ENCODE assay signal across 14 cellular contexts in genomic region chr3:170766823-170767575, GRCh38.
"Had no signal": no experiment of that assay in that cellular context is flagged by ENCODE, and none has a peak within 500 bp of the region (broad histone marks: within the 10 kb centered on the region; RNA-seq: fewer than 3 reads in every experiment).

No MANE protein-coding gene starts in this region.

- H3K27ac Mint-ChIP-seq: T-helper 1 cell treated with Interleukin-12 subunit alpha and Interleukin-12 subunit beta and Interleukin-4 antibody, amounts not matched to agents 30 μg/mL and 1 μg/mL, for 36 hours had no signal

- H3K9me3 ChIP-seq: esophagus squamous epithelium, ovary had no signal

- H3K27ac ChIP-seq: esophagus squamous epithelium, foreskin keratinocyte, ovary had no signal

- H3K36me3 ChIP-seq: esophagus squamous epithelium, ovary had no signal

- ATAC-seq: activated T-cell treated with anti-CD3 and anti-CD28 coated beads, Interleukin-2, amount 50 U/mL, for 4 hours; foreskin keratinocyte; left colon; stimulated activated naive CD8-positive, alpha-beta T cell treated with anti-CD3 and anti-CD28 coated beads, Interleukin-15, amount 100 ng/mL, for 72 hours had no signal

- H3K4me1 Mint-ChIP-seq: stimulated activated naive CD8-positive, alpha-beta T cell treated with anti-CD3 and anti-CD28 coated beads, Interleukin-15, amount 100 ng/mL, for 72 hours had no signal

- H3K27me3 ChIP-seq: esophagus squamous epithelium, foreskin keratinocyte, ovary had no signal

- H3K4me3 ChIP-seq: esophagus squamous epithelium, ovary had no signal

- H3K4me1 ChIP-seq: esophagus squamous epithelium, foreskin keratinocyte had no signal

- DNase-seq: activated CD4-positive, alpha-beta T cell treated with anti-CD3 and anti-CD28 coated beads, Interleukin-2, amount 50 U/mL, for 4 hours; activated CD4-positive, CD25-positive, alpha-beta regulatory T cell treated with anti-CD3 and anti-CD28 coated beads, Interleukin-2, amount 50 U/mL, for 72 hours; activated gamma-delta T cell treated with Interleukin-2 at 50 U/mL for 16 hours; activated T-cell treated with anti-CD3 and anti-CD28 coated beads, Interleukin-2, amount 50 U/mL, for 4 hours; aorta; esophagus squamous epithelium; foreskin keratinocyte; left colon; ovary; stimulated activated CD4-positive, alpha-beta T cell treated with anti-CD3 and anti-CD28 coated beads, Interleukin-15, amount 100 ng/mL, for 24 hours; stimulated activated CD4-positive, alpha-beta T cell treated with anti-CD3 and anti-CD28 coated beads, Interleukin-4, amount 100 ng/mL, for 4 hours; stimulated activated naive CD8-positive, alpha-beta T cell treated with anti-CD3 and anti-CD28 coated beads, Interleukin-15, amount 100 ng/mL, for 72 hours had no signal

- H3K4me3 Mint-ChIP-seq: activated T-cell treated with anti-CD3 and anti-CD28 coated beads, Interleukin-2, amount 50 U/mL, for 4 hours; neural crest cell; stimulated activated naive CD8-positive, alpha-beta T cell treated with anti-CD3 and anti-CD28 coated beads, Interleukin-15, amount 100 ng/mL, for 72 hours; T-helper 1 cell treated with Interleukin-12 subunit alpha and Interleukin-12 subunit beta and Interleukin-4 antibody, amounts not matched to agents 30 μg/mL and 1 μg/mL, for 36 hours had no signal

- H3K9me3 Mint-ChIP-seq: activated T-cell treated with anti-CD3 and anti-CD28 coated beads, Interleukin-2, amount 50 U/mL, for 4 hours; neural crest cell; stimulated activated naive CD8-positive, alpha-beta T cell treated with anti-CD3 and anti-CD28 coated beads, Interleukin-15, amount 100 ng/mL, for 72 hours; T-helper 1 cell treated with Interleukin-12 subunit alpha and Interleukin-12 subunit beta and Interleukin-4 antibody, amounts not matched to agents 30 μg/mL and 1 μg/mL, for 36 hours had no signal
